Comparison of ENCODE assay signal across 9 cellular contexts in the genomic region with DNA sequence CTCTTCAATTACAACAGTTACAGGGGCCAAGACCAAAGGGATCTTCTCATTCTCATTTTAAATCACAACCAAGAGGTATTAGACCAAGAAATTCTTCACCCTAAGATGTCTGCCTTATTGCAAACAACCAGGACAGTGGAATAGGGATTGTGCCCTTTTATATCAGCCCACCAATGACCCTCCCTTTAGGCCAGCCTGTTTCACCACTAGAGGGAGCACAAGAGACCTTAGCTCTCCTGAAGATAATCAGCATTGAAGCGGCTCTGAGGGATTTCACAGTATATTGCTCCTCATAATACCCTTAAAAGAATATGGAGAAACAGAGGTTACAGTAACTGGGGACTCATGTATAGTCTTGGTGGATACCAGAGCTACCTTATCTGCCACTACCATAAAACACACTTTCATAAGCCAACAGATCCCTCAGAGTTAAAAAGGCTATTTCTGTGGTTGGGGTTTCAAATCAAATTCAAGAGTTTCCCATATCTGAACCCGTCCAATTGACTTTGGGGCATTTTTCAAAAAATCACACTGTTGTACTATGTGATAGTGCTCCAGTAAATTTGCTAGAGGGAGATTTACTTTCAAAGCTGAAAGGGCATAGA. TPM values are rescaled to one million over a fixed set of nuclear protein-coding genes. Genes with fewer than 3 reads are reported as not detected.
DNase-seq lines count a peak whose midpoint lies in the region; ATAC-seq, FAIRE-seq and TF ChIP-seq lines count a peak whose summit lies in the region.
"Not testable (repeated sequence)": the region's sequence is repeated elsewhere in the genome, so short reads cannot be mapped to it uniquely, and the experiment has no call there.
"Had no signal": no experiment of that assay in that cellular context is flagged by ENCODE, and none has a peak within 500 bp of the region (broad histone marks: within the 10 kb centered on the region; RNA-seq: fewer than 3 reads in every experiment).

No MANE protein-coding gene starts in this region.

- DNase-seq in ELF-1 (ENCODE audit: low read depth, low spot score) (peak; percentile 60), SJCRH30 (peak; percentile 27 to 46), adipocyte (ENCODE audit: low read depth) (peak; percentile 6)
- DNase-seq in HTR-8/SVneo (ENCODE audit: insufficient read length, low spot score); fibroblast of villous mesenchyme (ENCODE audit: low read depth); mesothelial cell of epicardium (ENCODE audit: low spot score in 2 of 2, unreplicated experiment in 2 of 2); urothelium cell line (ENCODE audit: low spot score): not testable (repeated sequence)

- ATAC-seq in GM21786 (IDR thresholded peaks at IDR 0.05; ENCODE audit: unreplicated experiment) = peak; percentile 68

- H3K27me3 Mint-ChIP-seq in mesothelial cell of epicardium (ENCODE audit: low read depth) = not testable (repeated sequence)

- not testable (repeated sequence) for H3K27me3 ChIP-seq in SJCRH30; adipocyte (replicated peaks; ENCODE audit: control insufficient read depth, insufficient read depth, low read length)

- not testable (repeated sequence) for H3K27ac Mint-ChIP-seq in mesothelial cell of epicardium

- H3K36me3 Mint-ChIP-seq in mesothelial cell of epicardium = not testable (repeated sequence)

- not testable (repeated sequence) for H3K36me3 ChIP-seq in SJCRH30; adipocyte (ENCODE audit: control insufficient read depth, insufficient read depth, low read length, severe bottlenecking)

- H3K9me3 Mint-ChIP-seq in mesothelial cell of epicardium = peaks cover 13% of the 10 kb centered on the region

- not testable (repeated sequence) for H3K4me1 Mint-ChIP-seq in mesothelial cell of epicardium

- H3K9me3 ChIP-seq in SJCRH30 (replicated peaks); adipocyte (ENCODE audit: control insufficient read depth, low read length): not testable (repeated sequence)

- H3K27ac ChIP-seq in SJCRH30 = not testable (repeated sequence)

- H3K4me3 Mint-ChIP-seq in mesothelial cell of epicardium = not testable (repeated sequence)

- H3K4me3 ChIP-seq in SJCRH30; adipocyte (ENCODE audit: low read length); fibroblast of villous mesenchyme (ENCODE audit: low read depth, low read length): not testable (repeated sequence)

- not testable (repeated sequence) for H3K4me1 ChIP-seq in SJCRH30; adipocyte (ENCODE audit: control insufficient read depth, insufficient read depth, low read length)

- TF ChIP-seq CTCF in fibroblast of villous mesenchyme (IDR thresholded peaks at IDR 0.05; ENCODE audit: insufficient read depth, low read depth, low read length) = peak; percentile 64
- peak; percentile 32 for TF ChIP-seq CTCF in mesothelial cell of epicardium (IDR thresholded peaks at IDR 0.05; ENCODE audit: unreplicated experiment)

- FAIRE-seq in HTR-8/SVneo (lab: Jason Lieb, UNC) = peak; percentile 84
- FAIRE-seq in urothelium cell line (lab: Jason Lieb, UNC) = peak; percentile 53

- not testable (repeated sequence) for H3K9ac ChIP-seq in adipocyte (ENCODE audit: low read length)

RNA-seq across cellular contexts. Expression of a gene that starts 11.5 kb away (rescaled TPM):
- total RNA-seq in SJCRH30 (2014; rRNA removed; shearing (Covaris generic)) = not detected in 2 replicates
- not detected in 2 replicates for total RNA-seq in fibroblast of villous mesenchyme
- total RNA-seq in mesothelial cell of epicardium = not detected in 3 replicates
- total RNA-seq: prostate gland had no signal
